Comparison of ENCODE assay signal across 14 cellular contexts in genomic region chr1:3993606-3994375, GRCh38.
"Had no signal": no experiment of that assay in that cellular context is flagged by ENCODE, and none has a peak within 500 bp of the region (broad histone marks: within the 10 kb centered on the region; RNA-seq: fewer than 3 reads in every experiment).

No MANE protein-coding gene starts in this region.

- ATAC-seq: foreskin keratinocyte; left colon; psoas muscle; sciatic nerve; stimulated activated naive B cell treated with anti-CD40 and anti-IgM and Interleukin-4, amounts not matched to agents 10 μg/mL and 1 μg/mL and 100 μg/mL, for 72 hours; stimulated activated naive CD8-positive, alpha-beta T cell treated with anti-CD3 and anti-CD28 coated beads, Interleukin-15, amount 100 ng/mL, for 72 hours had no signal

- DNase-seq: effector CD4-positive, alpha-beta T cell; endodermal cell; erythroblast; foreskin keratinocyte; left colon; mesendoderm; naive B cell; psoas muscle; stimulated activated CD4-positive, alpha-beta T cell treated with anti-CD3 and anti-CD28 coated beads, Interleukin-2, amount 100 ng/mL, for 24 hours; stimulated activated CD4-positive, alpha-beta T cell treated with anti-CD3 and anti-CD28 coated beads, Interleukin-4, amount 100 ng/mL, for 4 hours; stimulated activated naive B cell treated with anti-CD40 and anti-IgM and Interleukin-4, amounts not matched to agents 10 μg/mL and 1 μg/mL and 100 μg/mL, for 72 hours; stimulated activated naive CD8-positive, alpha-beta T cell treated with anti-CD3 and anti-CD28 coated beads, Interleukin-15, amount 100 ng/mL, for 72 hours; uterus had no signal
